In the genomic region with DNA sequence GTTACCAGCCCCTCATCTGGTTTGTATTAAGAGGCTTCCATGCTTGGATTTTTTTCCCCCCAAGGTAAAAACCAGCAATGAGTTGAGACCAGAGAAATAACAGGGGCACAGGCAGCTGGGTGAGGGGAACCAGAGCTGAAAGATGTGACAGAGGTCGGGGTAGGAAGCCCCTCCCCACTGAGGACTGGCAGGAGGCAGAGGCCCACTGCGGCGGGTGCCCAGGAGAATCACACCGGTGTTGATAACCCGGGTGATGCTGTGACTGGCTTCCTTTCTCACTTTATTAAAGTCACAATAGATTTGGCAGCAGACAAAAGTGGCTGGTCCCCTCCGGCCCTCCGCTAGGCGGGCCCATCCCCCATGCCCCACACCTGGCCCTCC, we compare ENCODE assay signal across 25 cellular contexts.
"Had no signal": no experiment of that assay in that cellular context is flagged by ENCODE, and none has a peak within 500 bp of the region (broad histone marks: within the 10 kb centered on the region; RNA-seq: fewer than 3 reads in every experiment).

No MANE protein-coding gene starts in this region.

- H3K9me3 ChIP-seq: body of pancreas, colonic mucosa, esophagus squamous epithelium, heart right ventricle, pancreas, spleen, suprapubic skin, tibial artery had no signal

- DNase-seq: activated CD4-positive, alpha-beta T cell treated with anti-CD3 and anti-CD28 coated beads for 48 hours; activated CD4-positive, alpha-beta T cell treated with anti-CD3 and anti-CD28 coated beads, Interleukin-2, amount 50 U/mL, for 48 hours; activated CD8-positive, alpha-beta memory T cell treated with anti-CD3 and anti-CD28 coated beads for 24 hours; activated effector memory CD4-positive, alpha-beta T cell treated with Interleukin-2 at 50 U/mL for 16 hours; activated naive CD4-positive, alpha-beta T cell treated with Interleukin-2 at 50 U/mL for 16 hours; anterior cingulate cortex; body of pancreas; colonic mucosa; effector CD8-positive, alpha-beta T cell; esophagus squamous epithelium; foreskin melanocyte; heart right ventricle; islet precursor cell; left cardiac atrium; left ventricle myocardium superior; midbrain; naive thymus-derived CD4-positive, alpha-beta T cell; spleen; stimulated activated naive CD4-positive, alpha-beta T cell; tibial artery had no signal

- H3K36me3 ChIP-seq: colonic mucosa, esophagus squamous epithelium, heart right ventricle, pancreas, spleen, suprapubic skin, tibial artery had no signal

- H3K36me3 Mint-ChIP-seq: activated naive CD8-positive, alpha-beta T cell; naive thymus-derived CD4-positive, alpha-beta T cell had no signal

- H3K27me3 Mint-ChIP-seq: activated naive CD8-positive, alpha-beta T cell had no signal

- H3K27me3 ChIP-seq: body of pancreas, colonic mucosa, pancreas, spleen had no signal

- H3K4me3 ChIP-seq: body of pancreas, colonic mucosa, esophagus squamous epithelium, heart right ventricle, pancreas, spleen, suprapubic skin, tibial artery had no signal

- H3K4me3 Mint-ChIP-seq: activated naive CD8-positive, alpha-beta T cell; naive thymus-derived CD4-positive, alpha-beta T cell had no signal

- H3K27ac Mint-ChIP-seq: activated naive CD8-positive, alpha-beta T cell; naive thymus-derived CD4-positive, alpha-beta T cell had no signal

- H3K27ac ChIP-seq: body of pancreas, colonic mucosa, epithelial cell of prostate, esophagus squamous epithelium, heart right ventricle, pancreas, spleen, suprapubic skin, tibial artery, VCaP had no signal

- ATAC-seq: body of pancreas; heart right ventricle; left cardiac atrium; left ventricle myocardium superior; naive thymus-derived CD4-positive, alpha-beta T cell; pancreas had no signal

- H3K9me3 Mint-ChIP-seq: naive thymus-derived CD4-positive, alpha-beta T cell had no signal

- H3K4me1 ChIP-seq: body of pancreas, colonic mucosa, pancreas, tibial artery had no signal
